ENCODE assay signal across 18 cellular contexts in the genomic region with DNA sequence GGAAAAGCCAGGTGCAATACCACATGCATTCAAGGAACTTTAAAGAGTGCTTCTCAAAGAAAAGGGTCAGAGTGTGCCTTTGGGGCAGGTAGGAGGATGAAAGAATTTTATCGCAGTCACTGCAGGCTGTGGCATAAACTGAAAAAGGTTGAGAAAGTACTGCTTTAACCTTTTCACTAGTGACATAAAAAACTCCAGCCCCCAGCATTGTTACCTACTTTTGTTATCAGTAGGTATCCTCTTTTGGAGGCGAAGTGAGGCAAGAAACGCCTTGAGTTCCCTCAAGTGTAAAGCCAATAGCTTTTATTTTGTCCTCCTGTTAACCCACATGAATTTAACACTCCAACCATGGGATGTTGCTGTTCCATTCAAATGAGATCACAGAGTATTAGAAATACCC.
DNase-seq lines count a peak whose midpoint lies in the region; ATAC-seq and TF ChIP-seq lines count a peak whose summit lies in the region.
"Had no signal": no experiment of that assay in that cellular context is flagged by ENCODE, and none has a peak within 500 bp of the region (broad histone marks: within the 10 kb centered on the region; RNA-seq: fewer than 3 reads in every experiment).

No MANE protein-coding gene starts in this region.

- peak; percentile 5 for DNase-seq in GM12865 (ENCODE audit: low read depth)
- DNase-seq in GM19240 (ENCODE audit: insufficient read length, low spot score): no peak
- no peak for DNase-seq in CD14-positive monocyte (ENCODE audit: low spot score)
- DNase-seq: ACHN, AML-193, DMS53, HFFc6, NCI-H1092, NCI-H146, NCI-H2081, NCI-H774, SW 1271 had no signal

- H3K36me3 Mint-ChIP-seq in stimulated activated memory B cell treated with anti-CD40 and anti-IgM and Interleukin-4, amounts not matched to agents 10 μg/mL and 1 μg/mL and 100 μg/mL, for 72 hours: no peaks in the 10 kb centered on the region
- H3K36me3 Mint-ChIP-seq in CD14-positive monocyte: no peaks in the 10 kb centered on the region

- no peak overlapping the region for H3K4me3 ChIP-seq in GM12865 (ENCODE audit: low read depth, low read length)

- no peak overlapping the region for H3K4me3 Mint-ChIP-seq in stimulated activated memory B cell treated with anti-CD40 and anti-IgM and Interleukin-4, amounts not matched to agents 10 μg/mL and 1 μg/mL and 100 μg/mL, for 72 hours
- no peak overlapping the region for H3K4me3 Mint-ChIP-seq in CD14-positive monocyte
- H3K4me3 Mint-ChIP-seq: HFFc6 had no signal

- H3K27ac Mint-ChIP-seq in stimulated activated memory B cell treated with anti-CD40 and anti-IgM and Interleukin-4, amounts not matched to agents 10 μg/mL and 1 μg/mL and 100 μg/mL, for 72 hours: peak overlapping the region; percentile 17
- no peak overlapping the region for H3K27ac Mint-ChIP-seq in CD14-positive monocyte
- H3K27ac Mint-ChIP-seq: HFFc6 had no signal

- H3K27me3 Mint-ChIP-seq in stimulated activated memory B cell treated with anti-CD40 and anti-IgM and Interleukin-4, amounts not matched to agents 10 μg/mL and 1 μg/mL and 100 μg/mL, for 72 hours: no peaks in the 10 kb centered on the region
- peaks cover 0 to 2% (median 0%) of the 10 kb centered on the region in 3 donors for H3K27me3 Mint-ChIP-seq in CD14-positive monocyte (ENCODE audit: low read depth in 3 of 3)

- intact Hi-C loops in CD14-positive monocyte (cut with micrococcal nuclease): loop anchor here in 1 of 2 donors (5.0 kb wide), 1 partner anchor 39 kb away; no protein-coding TSS in a partner anchor

- ATAC-seq in GM18868 (IDR thresholded peaks at IDR 0.05; ENCODE audit: unreplicated experiment): peak; percentile 53
- ATAC-seq in stimulated activated memory B cell treated with anti-CD40 and anti-IgM and Interleukin-4, amounts not matched to agents 10 μg/mL and 1 μg/mL and 100 μg/mL, for 72 hours: no peak
- no peak for ATAC-seq in HG03460 (IDR thresholded peaks at IDR 0.05; ENCODE audit: unreplicated experiment)
- ATAC-seq: Panc1 had no signal

- H3K9me3 Mint-ChIP-seq in stimulated activated memory B cell treated with anti-CD40 and anti-IgM and Interleukin-4, amounts not matched to agents 10 μg/mL and 1 μg/mL and 100 μg/mL, for 72 hours: no peaks in the 10 kb centered on the region
- peaks cover 0 to 6% (median 0%) of the 10 kb centered on the region in 7 donors for H3K9me3 Mint-ChIP-seq in CD14-positive monocyte
- H3K9me3 Mint-ChIP-seq: HFFc6 had no signal

- no peaks in the 10 kb centered on the region for H3K36me3 ChIP-seq in KOPT-K1 (ENCODE audit: insufficient read depth, low read length)

- TF ChIP-seq CTCF in GM12865 (IDR thresholded peaks at IDR 0.05; ENCODE audit: insufficient read depth, low read depth, low read length, missing control alignments): no peak
- no peak for TF ChIP-seq CTCF in CD14-positive monocyte (IDR thresholded peaks at IDR 0.05)

- peaks cover 16% of the 10 kb centered on the region for H3K4me1 Mint-ChIP-seq in stimulated activated memory B cell treated with anti-CD40 and anti-IgM and Interleukin-4, amounts not matched to agents 10 μg/mL and 1 μg/mL and 100 μg/mL, for 72 hours
- H3K4me1 Mint-ChIP-seq in CD14-positive monocyte: peaks cover 18% of the 10 kb centered on the region

- no peaks in the 10 kb centered on the region for H3K9me3 ChIP-seq in KOPT-K1 (ENCODE audit: insufficient read depth, low read length, poor library complexity, severe bottlenecking)

- H3K27ac ChIP-seq in KOPT-K1 (ENCODE audit: low read depth, low read length, poor library complexity, severe bottlenecking): peak overlapping the region; percentile 18
- H3K27ac ChIP-seq: KMS-11 had no signal
